Comparison of ENCODE assay signal across 34 cellular contexts in genomic region chr2:60136913-60137312, GRCh38.
"Had no signal": no experiment of that assay in that cellular context is flagged by ENCODE, and none has a peak within 500 bp of the region (broad histone marks: within the 10 kb centered on the region; RNA-seq: fewer than 3 reads in every experiment).

No MANE protein-coding gene starts in this region.

- H3K9me3 ChIP-seq: adrenal gland, body of pancreas had no signal

- H3K27ac ChIP-seq: adrenal gland, body of pancreas, brain microvascular endothelial cell, breast epithelium, VCaP had no signal

- H3K27me3 ChIP-seq: adrenal gland, body of pancreas, brain microvascular endothelial cell, breast epithelium had no signal

- ATAC-seq: activated CD4-positive, alpha-beta T cell treated with anti-CD3 and anti-CD28 coated beads for 36 hours; activated CD4-positive, CD25-positive, alpha-beta regulatory T cell treated with anti-CD3 and anti-CD28 coated beads, Interleukin-2, amount 50 U/mL, for 24 hours; activated CD8-positive, alpha-beta T cell treated with anti-CD3 and anti-CD28 coated beads for 36 hours; activated naive CD4-positive, alpha-beta T cell treated with anti-CD3 and anti-CD28 coated beads, Interleukin-2, amount 50 U/mL, for 72 hours; activated T-cell treated with anti-CD3 and anti-CD28 coated beads, Interleukin-2, amount 50 U/mL, for 4 hours; activated T-cell treated with anti-CD3 and anti-CD28 coated beads, Interleukin-2, amount 50 U/mL, for 72 hours; activated T-helper 17 cell treated with anti-CD3 and anti-CD28 coated beads, Interleukin-2, amount 50 U/mL, for 72 hours; WTC11 had no signal

- DNase-seq: activated CD4-positive, alpha-beta memory T cell treated with anti-CD3 and anti-CD28 coated beads for 36 hours; activated CD4-positive, alpha-beta T cell treated with anti-CD3 and anti-CD28 coated beads for 1 hour; activated CD4-positive, alpha-beta T cell treated with anti-CD3 and anti-CD28 coated beads for 36 hours; activated CD4-positive, alpha-beta T cell treated with anti-CD3 and anti-CD28 coated beads, Interleukin-2, amount 10 ng/mL, durations not matched to agents 24 days and 14 days; activated CD4-positive, alpha-beta T cell treated with anti-CD3 and anti-CD28 coated beads, Interleukin-2, amount 50 U/mL, for 1 hour; activated CD4-positive, alpha-beta T cell treated with anti-CD3 and anti-CD28 coated beads, Interleukin-2, amount 50 U/mL, for 4 hours; activated CD4-positive, CD25-positive, alpha-beta regulatory T cell; activated CD8-positive, alpha-beta memory T cell treated with anti-CD3 and anti-CD28 coated beads, Interleukin-2, amount 50 U/mL, for 4 hours; activated CD8-positive, alpha-beta T cell treated with anti-CD3 and anti-CD28 coated beads for 36 hours; activated effector memory CD4-positive, alpha-beta T cell treated with anti-CD3 and anti-CD28 coated beads, Interleukin-2, amount 50 U/mL, for 16 hours; activated gamma-delta T cell treated with Interleukin-2 at 50 U/mL for 16 hours; activated naive CD4-positive, alpha-beta T cell; activated naive CD4-positive, alpha-beta T cell treated with anti-CD3 and anti-CD28 coated beads for 36 hours; activated naive CD4-positive, alpha-beta T cell treated with anti-CD3 and anti-CD28 coated beads, Interleukin-2, amount 50 U/mL, for 16 hours; activated naive CD8-positive, alpha-beta T cell treated with anti-CD3 and anti-CD28 coated beads for 36 hours; activated T-cell treated with anti-CD3 and anti-CD28 coated beads for 4 hours; activated T-cell treated with anti-CD3 and anti-CD28 coated beads, Interleukin-2, amount 50 U/mL, for 1 hour; activated T-cell treated with anti-CD3 and anti-CD28 coated beads, Interleukin-2, amount 50 U/mL, for 4 hours; activated T-cell treated with anti-CD3 and anti-CD28 coated beads, Interleukin-2, amount 50 U/mL, for 72 hours; adrenal gland; amniotic stem cell; aorta; body of pancreas; brain microvascular endothelial cell; central memory CD4-positive, alpha-beta T cell; T-helper 1 cell; T-helper 2 cell; T-helper 9 cell had no signal

- H3K36me3 ChIP-seq: adrenal gland, brain microvascular endothelial cell, breast epithelium had no signal

- H3K4me3 ChIP-seq: adrenal gland, body of pancreas, breast epithelium had no signal

- H3K4me1 ChIP-seq: adrenal gland, body of pancreas, breast epithelium had no signal
